14 cellular contexts compared by ENCODE assay signal in genomic region chr20:37327748-37328147, GRCh38. TPM values are rescaled to one million over a fixed set of nuclear protein-coding genes. Genes with fewer than 3 reads are reported as not detected.
A peak's percentile ranks its signal among the peaks of the same experiment; 100 is the strongest.
DNase-seq lines count a peak whose midpoint lies in the region; ATAC-seq and TF ChIP-seq lines count a peak whose summit lies in the region.
"Had no signal": no experiment of that assay in that cellular context is flagged by ENCODE, and none has a peak within 500 bp of the region (broad histone marks: within the 10 kb centered on the region; RNA-seq: fewer than 3 reads in every experiment).

No MANE protein-coding gene starts in this region.

- intact Hi-C loops in uterus (cut with DNase I; ENCODE audit: low total_unique reads), result no loop called here

- H3K4me2 ChIP-seq in SK-N-SH, result no peak overlapping the region

- no peaks in the 10 kb centered on the region for H3K9me2 ChIP-seq in SK-N-SH

- no peaks in the 10 kb centered on the region for H4K20me1 ChIP-seq in SK-N-SH (ENCODE audit: insufficient read depth)

- no peak overlapping the region for H2AFZ ChIP-seq in SK-N-SH (ENCODE audit: low read depth)

- H3K9ac ChIP-seq in SK-N-SH, result no peak overlapping the region

- no peak for TF ChIP-seq CTCF in SK-N-SH (IDR thresholded peaks at IDR 0.05)
- TF ChIP-seq CTCF in fibroblast of villous mesenchyme (IDR thresholded peaks at IDR 0.05; ENCODE audit: insufficient read depth, low read depth, low read length), result no peak
- no peak for TF ChIP-seq CTCF in omental fat pad (IDR thresholded peaks at IDR 0.05)
- TF ChIP-seq CTCF in uterus (IDR thresholded peaks at IDR 0.05), result no peak

- no peaks in the 10 kb centered on the region for H3K27me3 Mint-ChIP-seq in activated CD8-positive, alpha-beta memory T cell treated with anti-CD3 and anti-CD28 coated beads, Interleukin-2, amount 10 ng/mL, durations not matched to agents 7 days and 5 days

- no peak overlapping the region for H3K4me3 ChIP-seq in SK-N-SH (ENCODE audit: low read depth in 2 of 2, low read length in 1 of 2)
- no peak overlapping the region for H3K4me3 ChIP-seq in fibroblast of villous mesenchyme (ENCODE audit: low read depth, low read length)
- no peak overlapping the region for H3K4me3 ChIP-seq in uterus

- H3K27ac ChIP-seq in SK-N-SH (ENCODE audit: low read depth in 2 of 2, low read length in 1 of 2) (peak overlapping the region in 1 of 2 experiments; percentile 53; a peak in 1 of 4 replicates), uterus (peak overlapping the region; percentile 89 to 92)
- H3K27ac ChIP-seq: 22Rv1 had no signal

- TF ChIP-seq RAD21 in SK-N-SH (IDR thresholded peaks at IDR 0.05; ENCODE audit: low read length), result no peak

- WGBS in SK-N-SH (ENCODE audit: low lambda C conversion rate), result 91% methylated on average over 10 of the region's 13 CpGs

- H3K27me3 ChIP-seq in SK-N-SH (ENCODE audit: insufficient read depth), result no peaks in the 10 kb centered on the region
- H3K27me3 ChIP-seq in uterus, result no peaks in the 10 kb centered on the region

- H3K36me3 ChIP-seq in SK-N-SH (replicated peaks in 1 of 2; ENCODE audit: control insufficient read depth in 1 of 2, insufficient read depth in 2 of 2, low read length in 1 of 2) (no peaks in the 10 kb centered on the region), uterus (no peaks in the 10 kb centered on the region)

- ATAC-seq in SK-N-SH treated with all-trans-retinoic acid at 6 μM for 48 hours (no peak), omental fat pad (ENCODE audit: low FRiP score) (peak; percentile 89), HG03025 (IDR thresholded peaks at IDR 0.05; ENCODE audit: low FRiP score, unreplicated experiment) (no peak), HG03432 (IDR thresholded peaks at IDR 0.05; ENCODE audit: unreplicated experiment) (no peak)
- ATAC-seq in activated CD8-positive, alpha-beta memory T cell treated with anti-CD3 and anti-CD28 coated beads, Interleukin-2, amount 10 ng/mL, durations not matched to agents 7 days and 5 days, result no peak

- POLR2A ChIA-PET in SK-N-SH (lab: Yijun Ruan, JAX), result no interaction called here

- H3K27ac Mint-ChIP-seq in activated CD8-positive, alpha-beta memory T cell treated with anti-CD3 and anti-CD28 coated beads, Interleukin-2, amount 10 ng/mL, durations not matched to agents 7 days and 5 days, result no peak overlapping the region
- H3K27ac Mint-ChIP-seq: activated T-helper 1 cell treated with anti-CD3 and anti-CD28 coated beads, Interleukin-12 subunit alpha, Interleukin-12 subunit beta, Interleukin-2, Interleukin-4 antibody, amounts not matched to agents 30 ng/mL and 10 ng/mL and 1 ng/mL, durations not matched to agents 14 hours and 24 hours and 36 hours had no signal

- H3K36me3 Mint-ChIP-seq in activated CD8-positive, alpha-beta memory T cell treated with anti-CD3 and anti-CD28 coated beads, Interleukin-2, amount 10 ng/mL, durations not matched to agents 7 days and 5 days, result no peaks in the 10 kb centered on the region

- H3K4me1 Mint-ChIP-seq in activated CD8-positive, alpha-beta memory T cell treated with anti-CD3 and anti-CD28 coated beads, Interleukin-2, amount 10 ng/mL, durations not matched to agents 7 days and 5 days, result no peaks in the 10 kb centered on the region

- TF ChIP-seq EP300 in SK-N-SH (IDR thresholded peaks at IDR 0.05; ENCODE audit: borderline replicate concordance in 1 of 2, low read depth in 1 of 2, low read length in 1 of 2), result no peak

- H3K79me2 ChIP-seq in SK-N-SH (ENCODE audit: insufficient read depth), result no peaks in the 10 kb centered on the region

- no peak for DNase-seq in SK-N-SH
- peak; percentile 84 for DNase-seq in fibroblast of villous mesenchyme (ENCODE audit: low read depth)
- peak; percentile 56 for DNase-seq in omental fat pad (ENCODE audit: low spot score)
- peak; percentile 93 to 98 for DNase-seq in uterus
- DNase-seq in activated CD8-positive, alpha-beta memory T cell treated with anti-CD3 and anti-CD28 coated beads, Interleukin-2, amount 10 ng/mL, durations not matched to agents 7 days and 5 days, result no peak
- DNase-seq: DMS53; hippocampal formation; NCI-H526; stimulated activated CD8-positive, alpha-beta memory T cell treated with anti-CD3 and anti-CD28 coated beads, Interleukin-4, amount 100 ng/mL, for 48 hours had no signal

- peak in 1 of 2 donors; percentile 32 for TF ChIP-seq POLR2A in uterus (IDR thresholded peaks at IDR 0.05)

- peaks cover 0 to 33% of the 10 kb centered on the region in 2 experiments; a peak in 2 of 4 replicates for H3K4me1 ChIP-seq in SK-N-SH (ENCODE audit: control insufficient read depth in 1 of 2, insufficient read depth in 2 of 2, low read depth in 1 of 2, low read length in 1 of 2)
- peaks cover 4 to 9% of the 10 kb centered on the region in 2 donors for H3K4me1 ChIP-seq in uterus

- no peaks in the 10 kb centered on the region for H3K9me3 ChIP-seq in SK-N-SH
- H3K9me3 ChIP-seq in uterus, result no peaks in the 10 kb centered on the region

- H3F3A ChIP-seq in SK-N-SH (replicated peaks; ENCODE audit: insufficient read depth), result peaks cover 7% of the 10 kb centered on the region

- no peak overlapping the region for H3K4me3 Mint-ChIP-seq in activated CD8-positive, alpha-beta memory T cell treated with anti-CD3 and anti-CD28 coated beads, Interleukin-2, amount 10 ng/mL, durations not matched to agents 7 days and 5 days
- H3K4me3 Mint-ChIP-seq: activated T-helper 1 cell treated with anti-CD3 and anti-CD28 coated beads, Interleukin-12 subunit alpha, Interleukin-12 subunit beta, Interleukin-2, Interleukin-4 antibody, amounts not matched to agents 30 ng/mL and 10 ng/mL and 1 ng/mL, durations not matched to agents 14 hours and 24 hours and 36 hours had no signal

- H3K9me3 Mint-ChIP-seq in activated CD8-positive, alpha-beta memory T cell treated with anti-CD3 and anti-CD28 coated beads, Interleukin-2, amount 10 ng/mL, durations not matched to agents 7 days and 5 days (ENCODE audit: low read depth), result no peaks in the 10 kb centered on the region

- CTCF ChIA-PET in SK-N-SH (lab: Yijun Ruan, JAX), result interaction anchor here (0.7 to 1.9 kb wide), 4 partner anchors 13 to 57 kb away, joined by 3 to 9 read pairs (median 4); no protein-coding TSS in a partner anchor
- CTCF ChIA-PET in activated CD8-positive, alpha-beta memory T cell treated with anti-CD3 and anti-CD28 coated beads, Interleukin-2, amount 10 ng/mL, durations not matched to agents 7 days and 5 days (lab: Charles Lee), result interaction anchor here (1.0 to 1.8 kb wide), 3 partner anchors 16 to 132 kb away, joined by 3 to 4 read pairs (median 3); no protein-coding TSS in a partner anchor

TF ChIP-seq in SK-N-SH, 30 proteins besides CTCF, POLR2A, EP300 and RAD21:
- TF ChIP-seq PBX3 (IDR thresholded peaks at IDR 0.05), result peak; percentile 12; the same call in 1 of the 2 replicates
- 0 out of 2 replicates have a peak, but pooled peaks have one; percentile 20 for TF ChIP-seq TCF12 (IDR thresholded peaks at IDR 0.05)
- no peak for TF ChIP-seq GABPA (IDR thresholded peaks at IDR 0.05; ENCODE audit: low read depth)

TF ChIP-seq in SK-N-SH treated with all-trans-retinoic acid at 6 μM for 48 hours, 23 proteins besides CTCF, POLR2A, EP300 and RAD21:
- TF ChIP-seq PPARA (CRISPR knock-in tag; IDR thresholded peaks at IDR 0.05; ENCODE audit: borderline replicate concordance) (no peak), CSRNP3 (CRISPR knock-in tag; IDR thresholded peaks at IDR 0.05) (no peak), CREB5 (CRISPR knock-in tag; IDR thresholded peaks at IDR 0.05; ENCODE audit: low read depth) (no peak)

RNA-seq across cellular contexts. Expression of gene SRC, which starts 18.2 kb away (rescaled TPM):
- 23.8 and 25.6 TPM in 2 replicates for polyA plus RNA-seq in SK-N-SH (2012; rRNA removed)
- polyA plus RNA-seq in SK-N-SH (2012; cell fraction: cytosol; rRNA removed), result 9.6 and 17.1 TPM in 2 replicates
- 49.2 and 58.8 TPM in 2 replicates for polyA plus RNA-seq in SK-N-SH (2012; cell fraction: nucleus; rRNA removed)
- 20.3 and 20.6 TPM in 2 replicates for total RNA-seq in fibroblast of villous mesenchyme
- 10 to 100 TPM; 15.1 to 29.3 (median 19.7) TPM for total RNA-seq in omental fat pad
- total RNA-seq in uterus, result 100 to 1,000 TPM in 1 of 4 donors, 10 to 100 TPM in 3; 25.0 to 110 (median 34.1) TPM
- 1 to 10 TPM; 1.9 to 3.6 TPM for total RNA-seq in activated CD8-positive, alpha-beta memory T cell treated with anti-CD3 and anti-CD28 coated beads, Interleukin-2, amount 10 ng/mL, durations not matched to agents 7 days and 5 days

RNA-seq across cellular contexts. Expression of gene MANBAL, which starts 38.3 kb away (rescaled TPM):
- polyA plus RNA-seq in SK-N-SH (2012; rRNA removed), result 105 and 141 TPM in 2 replicates
- 96.7 and 125 TPM in 2 replicates for polyA plus RNA-seq in SK-N-SH (2012; cell fraction: cytosol; rRNA removed)
- 67.4 and 78.5 TPM in 2 replicates for polyA plus RNA-seq in SK-N-SH (2012; cell fraction: nucleus; rRNA removed)
- total RNA-seq in fibroblast of villous mesenchyme, result 15.1 and 17.1 TPM in 2 replicates
- 10 to 100 TPM; 25.8 to 37.8 (median 31.9) TPM for total RNA-seq in omental fat pad
- 10 to 100 TPM; 33.8 to 78.3 (median 43.5) TPM for total RNA-seq in uterus
- 10 to 100 TPM; 11.3 to 11.5 TPM for total RNA-seq in activated CD8-positive, alpha-beta memory T cell treated with anti-CD3 and anti-CD28 coated beads, Interleukin-2, amount 10 ng/mL, durations not matched to agents 7 days and 5 days

Comparison
In these comparisons a context has a peak if more than half of its experiments do, and no peak if none do; other contexts are left out.
1. DNase-seq: peak in fibroblast of villous mesenchyme (single experiment), omental fat pad (single experiment) and uterus (2 of 2); none in SK-N-SH (single experiment) and activated CD8-positive, alpha-beta memory T cell treated with anti-CD3 and anti-CD28 coated beads, Interleukin-2, amount 10 ng/mL, durations not matched to agents 7 days and 5 days (single experiment).